In genomic region chr2:161580021-161580420, GRCh38 we compare ENCODE assay signal across 33 cellular contexts.
"Had no signal": no experiment of that assay in that cellular context is flagged by ENCODE, and none has a peak within 500 bp of the region (broad histone marks: within the 10 kb centered on the region; RNA-seq: fewer than 3 reads in every experiment).

No MANE protein-coding gene starts in this region.

- H3K36me3 Mint-ChIP-seq: activated naive CD8-positive, alpha-beta T cell had no signal

- H3K4me1 Mint-ChIP-seq: activated B cell treated with CpG ODN at 0.5 μM for 24 hours; activated T-helper 17 cell treated with anti-CD3 and anti-CD28 coated beads, Interleukin-2, amount 50 U/mL, for 72 hours; T-helper 17 cell had no signal

- H3K27me3 Mint-ChIP-seq: activated naive CD8-positive, alpha-beta T cell; activated T-helper 17 cell treated with anti-CD3 and anti-CD28 coated beads, Interleukin-2, amount 50 U/mL, for 72 hours; dendritic cell treated with granulocyte-macrophage colony-stimulating factor and Interleukin-4, amounts not matched to agents 40 ng/mL and 50 ng/mL, for 4 days; effector memory CD8-positive, alpha-beta T cell; T-helper 17 cell had no signal

- H3K27ac Mint-ChIP-seq: activated B cell treated with CpG ODN at 0.5 μM for 24 hours; activated CD8-positive, alpha-beta T cell treated with anti-CD3 and anti-CD28 coated beads for 36 hours; activated naive CD8-positive, alpha-beta T cell; activated T-helper 17 cell treated with anti-CD3 and anti-CD28 coated beads, Interleukin-2, amount 50 U/mL, for 72 hours; dendritic cell treated with granulocyte-macrophage colony-stimulating factor and Interleukin-4, amounts not matched to agents 40 ng/mL and 50 ng/mL, for 4 days; effector memory CD8-positive, alpha-beta T cell; T-helper 17 cell; T-helper 2 cell treated with Interferon-gamma antibody and Interleukin-4, amounts not matched to agents 5 μg/mL and 100 μg/mL, for 36 hours had no signal

- H3K4me3 Mint-ChIP-seq: activated B cell treated with CpG ODN at 0.5 μM for 24 hours; activated CD8-positive, alpha-beta T cell treated with anti-CD3 and anti-CD28 coated beads for 36 hours; activated naive CD8-positive, alpha-beta T cell; activated T-cell treated with anti-CD3 and anti-CD28 coated beads, Interleukin-2, amount 50 U/mL, for 4 hours; activated T-helper 17 cell treated with anti-CD3 and anti-CD28 coated beads, Interleukin-2, amount 50 U/mL, for 72 hours; dendritic cell treated with granulocyte-macrophage colony-stimulating factor and Interleukin-4, amounts not matched to agents 40 ng/mL and 50 ng/mL, for 4 days; effector memory CD8-positive, alpha-beta T cell; T-helper 17 cell; T-helper 2 cell treated with Interferon-gamma antibody and Interleukin-4, amounts not matched to agents 5 μg/mL and 100 μg/mL, for 36 hours had no signal

- H3K27ac ChIP-seq: body of pancreas, coronary artery, esophagus muscularis mucosa, foreskin keratinocyte, gastrocnemius medialis, heart left ventricle, WERI-Rb-1 had no signal

- H3K9me3 Mint-ChIP-seq: activated B cell treated with CpG ODN at 0.5 μM for 24 hours; activated CD8-positive, alpha-beta T cell treated with anti-CD3 and anti-CD28 coated beads for 36 hours; activated T-cell treated with anti-CD3 and anti-CD28 coated beads, Interleukin-2, amount 50 U/mL, for 4 hours; activated T-helper 17 cell treated with anti-CD3 and anti-CD28 coated beads, Interleukin-2, amount 50 U/mL, for 72 hours; dendritic cell treated with granulocyte-macrophage colony-stimulating factor and Interleukin-4, amounts not matched to agents 40 ng/mL and 50 ng/mL, for 4 days; effector memory CD8-positive, alpha-beta T cell; T-helper 2 cell treated with Interferon-gamma antibody and Interleukin-4, amounts not matched to agents 5 μg/mL and 100 μg/mL, for 36 hours had no signal

- DNase-seq: activated B cell treated with CpG ODN at 0.5 μM for 24 hours; activated CD4-positive, alpha-beta T cell treated with anti-CD3 and anti-CD28 coated beads for 48 hours; activated CD4-positive, alpha-beta T cell treated with anti-CD3 and anti-CD28 coated beads, Interleukin-2, amount 50 U/mL, for 1 hour; activated CD4-positive, alpha-beta T cell treated with anti-CD3 and anti-CD28 coated beads, Interleukin-2, amount 50 U/mL, for 48 hours; activated CD8-positive, alpha-beta memory T cell treated with anti-CD3 and anti-CD28 coated beads for 24 hours; activated CD8-positive, alpha-beta T cell treated with anti-CD3 and anti-CD28 coated beads for 36 hours; activated effector memory CD4-positive, alpha-beta T cell treated with Interleukin-2 at 50 U/mL for 16 hours; activated gamma-delta T cell treated with Interleukin-2 at 50 U/mL for 16 hours; activated naive CD4-positive, alpha-beta T cell treated with anti-CD3 and anti-CD28 coated beads, Interleukin-2, amount 50 U/mL, for 16 hours; activated naive CD4-positive, alpha-beta T cell treated with Interleukin-2 at 50 U/mL for 16 hours; activated T-cell treated with anti-CD3 and anti-CD28 coated beads, Interleukin-2, amount 50 U/mL, for 4 hours; amniotic stem cell; aorta; body of pancreas; central memory CD4-positive, alpha-beta T cell; cerebellar nuclear complex; effector CD4-positive, alpha-beta T cell; effector memory CD8-positive, alpha-beta T cell; erythroblast; foreskin keratinocyte; gastrocnemius medialis; glutamatergic neuron; heart left ventricle; T-helper 1 cell; T-helper 17 cell; T1000; WERI-Rb-1 had no signal
